ENCODE assay signal across 8 cellular contexts in the genomic region with DNA sequence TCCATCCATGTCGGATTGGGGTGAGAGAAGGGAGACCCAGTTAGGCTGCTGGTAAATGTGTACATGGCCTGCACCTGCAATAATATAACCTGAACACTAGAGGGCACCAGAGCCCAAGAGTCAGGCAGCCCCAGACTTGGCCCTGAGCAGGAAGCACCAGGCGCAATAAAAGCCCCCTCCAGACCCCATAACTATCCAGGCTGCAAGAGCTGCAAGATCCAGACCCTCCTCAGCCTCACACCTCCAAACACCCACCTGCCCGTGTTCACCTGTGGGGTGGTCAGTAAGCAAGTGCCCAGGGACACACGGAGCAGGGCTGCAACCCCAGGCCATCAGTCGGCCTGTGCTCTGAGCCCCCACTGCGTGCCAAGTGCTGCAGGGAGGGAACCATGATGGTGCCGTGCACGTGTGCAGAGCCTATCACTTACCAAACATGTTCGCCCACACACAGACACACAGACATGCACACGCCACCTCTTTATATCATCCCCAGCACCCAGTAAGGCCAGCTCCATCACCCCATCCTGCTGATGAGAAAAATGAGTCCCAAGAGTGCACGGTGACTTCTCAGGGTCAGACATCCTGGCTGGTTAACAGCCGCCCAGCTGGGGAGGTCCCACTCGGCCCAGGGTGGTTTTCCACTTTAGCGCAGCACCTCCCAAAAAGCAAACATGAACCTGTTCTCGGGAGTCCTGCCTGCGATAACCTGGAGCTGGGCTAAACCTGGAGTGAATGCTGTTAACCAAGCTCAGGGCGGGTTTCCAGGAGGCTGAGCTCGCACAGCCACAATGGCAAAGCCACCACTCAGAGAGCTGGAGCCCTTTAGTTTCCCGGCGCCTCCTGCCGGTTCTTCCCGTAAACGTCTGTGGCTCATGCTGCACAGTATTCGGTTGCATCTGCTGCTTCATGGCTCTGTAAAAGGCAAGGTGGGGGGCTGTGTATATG.
DNase-seq lines count a peak whose midpoint lies in the region; ATAC-seq, FAIRE-seq and TF ChIP-seq lines count a peak whose summit lies in the region.

No MANE protein-coding gene starts in this region.

- H3K4me1 ChIP-seq in A549 (peaks cover 51% of the 10 kb centered on the region), mucosa of descending colon (ENCODE audit: low read depth) (peaks cover 13% of the 10 kb centered on the region), testis (no peaks in the 10 kb centered on the region)

- peak; percentile 79 to 87 for ATAC-seq in A549
- ATAC-seq in GM18511 (IDR thresholded peaks at IDR 0.05; ENCODE audit: unreplicated experiment) = peak; percentile 78
- peak; percentile 61 for ATAC-seq in HG03342 (IDR thresholded peaks at IDR 0.05; ENCODE audit: unreplicated experiment)
- peak; percentile 87 for ATAC-seq in mucosa of descending colon

- no peaks in the 10 kb centered on the region for H3K9me3 ChIP-seq in A549
- no peaks in the 10 kb centered on the region for H3K9me3 ChIP-seq in mucosa of descending colon
- no peaks in the 10 kb centered on the region for H3K9me3 ChIP-seq in testis

- H3K27ac ChIP-seq in A549 (peak overlapping the region; percentile 69 to 83), testis (no peak overlapping the region)

- CTCF ChIA-PET in A549 (lab: Yijun Ruan, JAX) = interaction anchor here (0.6 to 11.4 kb wide), 90 partner anchors 9 to 1918 kb away, joined by 3 to 578 read pairs (median 5); a partner anchor contains a TSS

- no peaks in the 10 kb centered on the region for H3K27me3 ChIP-seq in testis

- TF ChIP-seq POLR2A in A549 (IDR thresholded peaks at IDR 0.05; ENCODE audit: low read length) = no peak
- TF ChIP-seq POLR2A in testis (IDR thresholded peaks at IDR 0.05) = no peak

- DNase-seq in A549 (ENCODE audit: low read depth in 1 of 2, low spot score in 1 of 2) (peak; percentile 87 to 95), NCI-H524 treated with DMSO at 0.1 percent for 48 hours (lab: John Stamatoyannopoulos, UW) (peak; percentile 20), mucosa of descending colon (peak; percentile 80 to 86 (median 85)), testis (peak; percentile 53)
- DNase-seq in activated CD4-positive, alpha-beta T cell treated with anti-CD3 and anti-CD28 coated beads, Interleukin-2, amount 50 U/mL, for 4 hours = peak; percentile 8 to 29
- peak; percentile 11 for DNase-seq in effector CD4-positive, alpha-beta T cell

- H3K36me3 ChIP-seq in mucosa of descending colon (ENCODE audit: low read depth) (no peaks in the 10 kb centered on the region), testis (ENCODE audit: low read depth, missing control alignments) (no peaks in the 10 kb centered on the region)

- FAIRE-seq in A549 (lab: Jason Lieb, UNC) = peak; percentile 56

- 13% methylated on average over 21 of the region's 24 CpGs for WGBS in A549 (ENCODE audit: missing lambda C conversion rate)
- WGBS in testis, 2 donors = 56 to 57% methylated on average over 15 to 24 of the region's 24 CpGs

- intact Hi-C loops in mucosa of descending colon (cut with DNase I, micrococcal nuclease) = no loop called here
- intact Hi-C loops in testis (cut with DNase I; ENCODE audit: low total_unique reads) = no loop called here

- TF ChIP-seq CTCF in A549 (IDR thresholded peaks at IDR 0.05) (peak; percentile 98), mucosa of descending colon (IDR thresholded peaks at IDR 0.05) (peak; percentile 62), testis (IDR thresholded peaks at IDR 0.05) (peak; percentile 62 to 84 (median 73))

- H3K4me2 ChIP-seq in A549 = peak overlapping the region; percentile 61

- POLR2A ChIA-PET in A549 (lab: Yijun Ruan, JAX) = interaction anchor here (0.7 to 3.3 kb wide), 9 partner anchors 28 to 629 kb away, joined by 3 to 24 read pairs (median 4); no protein-coding TSS in a partner anchor

- no peak overlapping the region; the same call in 2 of the 3 replicates for H3K4me3 ChIP-seq in A549
- H3K4me3 ChIP-seq in mucosa of descending colon = no peak overlapping the region
- no peak overlapping the region for H3K4me3 ChIP-seq in testis

- peak; percentile 99 for TF ChIP-seq RAD21 in A549 (conservative IDR thresholded peaks at IDR 0.05 in 1 of 2, IDR thresholded peaks at IDR 0.05 in 1 of 2)

- no peak; a peak in 1 of 5 replicates for TF ChIP-seq EP300 in A549 (IDR thresholded peaks at IDR 0.05)

TF ChIP-seq in A549, 52 proteins besides CTCF, POLR2A, EP300 and RAD21:
- TF ChIP-seq SMC3 (IDR thresholded peaks at IDR 0.05) = peak; percentile 91
- TF ChIP-seq TFCP2L1 (CRISPR knock-in tag; IDR thresholded peaks at IDR 0.05) = peak; percentile 8; the same call in 1 of the 2 replicates
- TF ChIP-seq, protein P1, sequence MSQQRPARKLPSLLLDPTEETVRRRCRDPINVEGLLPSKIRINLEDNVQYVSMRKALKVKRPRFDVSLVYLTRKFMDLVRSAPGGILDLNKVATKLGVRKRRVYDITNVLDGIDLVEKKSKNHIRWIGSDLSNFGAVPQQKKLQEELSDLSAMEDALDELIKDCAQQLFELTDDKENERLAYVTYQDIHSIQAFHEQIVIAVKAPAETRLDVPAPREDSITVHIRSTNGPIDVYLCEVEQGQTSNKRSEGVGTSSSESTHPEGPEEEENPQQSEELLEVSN (IDR thresholded peaks at IDR 0.05; ENCODE audit: borderline replicate concordance, low read depth) = 0 out of 2 replicates have a peak, but pooled peaks have one; percentile 5
- no peak for TF ChIP-seq ZNF302 (CRISPR knock-in tag; IDR thresholded peaks at IDR 0.05)
- peak; percentile 79; the same call in 1 of the 2 replicates for TF ChIP-seq RCOR1 (IDR thresholded peaks at IDR 0.05; ENCODE audit: low read depth, low read length)
- TF ChIP-seq MYC (IDR thresholded peaks at IDR 0.05; ENCODE audit: borderline replicate concordance, low read length) = 0 out of 2 replicates have a peak, but pooled peaks have one; percentile 41
- TF ChIP-seq, protein P2, sequence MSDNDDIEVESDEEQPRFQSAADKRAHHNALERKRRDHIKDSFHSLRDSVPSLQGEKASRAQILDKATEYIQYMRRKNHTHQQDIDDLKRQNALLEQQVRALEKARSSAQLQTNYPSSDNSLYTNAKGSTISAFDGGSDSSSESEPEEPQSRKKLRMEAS (IDR thresholded peaks at IDR 0.05) = peak; percentile 77
- TF ChIP-seq CBX8 (IDR thresholded peaks at IDR 0.05) = no peak
- no peak for TF ChIP-seq RARB (CRISPR knock-in tag; IDR thresholded peaks at IDR 0.05)
- TF ChIP-seq, protein P3, sequence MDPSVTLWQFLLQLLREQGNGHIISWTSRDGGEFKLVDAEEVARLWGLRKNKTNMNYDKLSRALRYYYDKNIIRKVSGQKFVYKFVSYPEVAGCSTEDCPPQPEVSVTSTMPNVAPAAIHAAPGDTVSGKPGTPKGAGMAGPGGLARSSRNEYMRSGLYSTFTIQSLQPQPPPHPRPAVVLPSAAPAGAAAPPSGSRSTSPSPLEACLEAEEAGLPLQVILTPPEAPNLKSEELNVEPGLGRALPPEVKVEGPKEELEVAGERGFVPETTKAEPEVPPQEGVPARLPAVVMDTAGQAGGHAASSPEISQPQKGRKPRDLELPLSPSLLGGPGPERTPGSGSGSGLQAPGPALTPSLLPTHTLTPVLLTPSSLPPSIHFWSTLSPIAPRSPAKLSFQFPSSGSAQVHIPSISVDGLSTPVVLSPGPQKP (IDR thresholded peaks at IDR 0.05; ENCODE audit: low read depth, low read length) = no peak
- TF ChIP-seq CEBPB (IDR thresholded peaks at IDR 0.05) = peak in 1 of 2 experiments; percentile 26; a peak in 1 of 4 replicates
- no peak for TF ChIP-seq FOSL2 (IDR thresholded peaks at IDR 0.05)
- no peak for TF ChIP-seq FOSL2 (CRISPR knock-in tag; IDR thresholded peaks at IDR 0.05)
- TF ChIP-seq ZSCAN20 (CRISPR knock-in tag; IDR thresholded peaks at IDR 0.05) = no peak

Comparison
In these comparisons a context has a peak if more than half of its experiments do, and no peak if none do; other contexts are left out.
1. DNase-seq: peak in every context shown above with its lines; median percentile 91 in A549; 85 in mucosa of descending colon; 53 in testis; 20 in NCI-H524 treated with DMSO at 0.1 percent for 48 hours; 18 in activated CD4-positive, alpha-beta T cell treated with anti-CD3 and anti-CD28 coated beads, Interleukin-2, amount 50 U/mL, for 4 hours; 11 in effector CD4-positive, alpha-beta T cell.
2. H3K27ac ChIP-seq: peak in A549 (2 of 2); none in testis (0 of 2).
3. Peak in every context shown above with its lines, with median percentiles within 50 percentile points of each other: ATAC-seq and CTCF ChIP-seq.